ENCODE assay signal across 7 cellular contexts in genomic region chr19:46624958-46625661, GRCh38. TPM values are rescaled to one million over a fixed set of nuclear protein-coding genes. Genes with fewer than 3 reads are reported as not detected.
A peak's percentile ranks its signal among the peaks of the same experiment; 100 is the strongest.
DNase-seq lines count a peak whose midpoint lies in the region; ATAC-seq, FAIRE-seq and TF ChIP-seq lines count a peak whose summit lies in the region.

Gene PTGIR (minus strand): TSS chr19:46625089. CDS start chr19:46624225, 864 bp downstream.

- peaks cover 30 to 72% of the 10 kb centered on the region in 2 donors for H3K27me3 Mint-ChIP-seq in effector memory CD8-positive, alpha-beta T cell

- H3K27me3 ChIP-seq in Peyer's patch: no peaks in the 10 kb centered on the region
- no peaks in the 10 kb centered on the region for H3K27me3 ChIP-seq in esophagus (ENCODE audit: control insufficient read depth in 1 of 2, insufficient read depth in 2 of 2, low read length in 2 of 2)
- no peaks in the 10 kb centered on the region for H3K27me3 ChIP-seq in pancreas

- no peaks in the 10 kb centered on the region for H3K36me3 Mint-ChIP-seq in effector memory CD8-positive, alpha-beta T cell (ENCODE audit: insufficient read depth)

- H3K27ac Mint-ChIP-seq in effector memory CD8-positive, alpha-beta T cell: peak within 1 kb of the TSS in 1 of 2 donors; percentile 24

- H3K4me3 Mint-ChIP-seq in effector memory CD8-positive, alpha-beta T cell: no peak within 1 kb of the TSS

- H3K9me3 Mint-ChIP-seq in effector memory CD8-positive, alpha-beta T cell: no peaks in the 10 kb centered on the region

- peak within 1 kb of the TSS; percentile 55 to 84 (median 67) for H3K27ac ChIP-seq in Peyer's patch
- H3K27ac ChIP-seq in esophagus (ENCODE audit: low read depth in 2 of 2, low read length in 1 of 2): peak within 1 kb of the TSS; percentile 62
- H3K27ac ChIP-seq in pancreas: no peak within 1 kb of the TSS

- ATAC-seq in pancreas: peak in 3 of 4 donors; percentile 45 to 62 (median 47)
- no peak for ATAC-seq in effector memory CD8-positive, alpha-beta T cell (replicated peaks)
- no peak for ATAC-seq in GM18519 (IDR thresholded peaks at IDR 0.05; ENCODE audit: low FRiP score, unreplicated experiment)

- intact Hi-C loops in pancreas (cut with DNase I): no loop called here

- DNase-seq in GM18507 (ENCODE audit: extremely low spot score, insufficient read length, low read depth) (no peak), Peyer's patch (peak in 1 of 3 donors; percentile 36), pancreas (no peak), COR-L47 (lab: John Stamatoyannopoulos, UW) (no peak)
- DNase-seq in effector memory CD8-positive, alpha-beta T cell: no peak

- TF ChIP-seq POLR2A in Peyer's patch (IDR thresholded peaks at IDR 0.05): no peak

- H3K36me3 ChIP-seq in Peyer's patch: no peaks in the 10 kb centered on the region
- no peaks in the 10 kb centered on the region for H3K36me3 ChIP-seq in esophagus (ENCODE audit: control insufficient read depth in 2 of 2, insufficient read depth in 2 of 2, low read length in 1 of 2)
- H3K36me3 ChIP-seq in pancreas: no peaks in the 10 kb centered on the region

- no peaks in the 10 kb centered on the region for H3K9me3 ChIP-seq in Peyer's patch
- H3K9me3 ChIP-seq in esophagus (ENCODE audit: control insufficient read depth in 2 of 2, insufficient read depth in 1 of 2, low read depth in 1 of 2, low read length in 1 of 2): no peaks in the 10 kb centered on the region
- H3K9me3 ChIP-seq in pancreas: no peaks in the 10 kb centered on the region

- H3K4me1 Mint-ChIP-seq in effector memory CD8-positive, alpha-beta T cell (ENCODE audit: low read depth in 2 of 2): peaks cover 0 to under 1% of the 10 kb centered on the region in 2 donors

- WGBS in esophagus, 2 donors: 30 to 32% methylated on average over 13 of the region's 13 CpGs
- 65 to 75% methylated on average over 13 of the region's 13 CpGs for WGBS in pancreas, 2 donors

- H3K4me1 ChIP-seq in Peyer's patch: peaks cover 0 to 42% (median 10%) of the 10 kb centered on the region in 4 donors
- H3K4me1 ChIP-seq in esophagus (ENCODE audit: control insufficient read depth in 2 of 2, insufficient read depth in 2 of 2, low read length in 1 of 2): no peaks in the 10 kb centered on the region
- H3K4me1 ChIP-seq in pancreas: peaks cover 0 to 4% (median 0%) of the 10 kb centered on the region in 3 donors

- H3K4me3 ChIP-seq in Peyer's patch (peak within 1 kb of the TSS in 3 of 4 donors; percentile 0 to 19 (median 1)), esophagus (ENCODE audit: low read depth in 1 of 2, low read length in 2 of 2) (no peak within 1 kb of the TSS), pancreas (peak within 1 kb of the TSS in 1 of 4 donors; percentile 25)

- no peak for TF ChIP-seq CTCF in Peyer's patch (IDR thresholded peaks at IDR 0.05)
- TF ChIP-seq CTCF in pancreas (IDR thresholded peaks at IDR 0.05): no peak

- peak; percentile 85 for FAIRE-seq in GM18507 (lab: Jason Lieb, UNC)
- no peak for FAIRE-seq in pancreas (lab: Jason Lieb, UNC)

RNA-seq across cellular contexts. Expression of gene PTGIR, which starts in this region (rescaled TPM):
- 1 to 10 TPM in 2 of 4 donors, not detected in 2; 3.4 to 5.8 TPM for total RNA-seq in Peyer's patch
- polyA plus RNA-seq in esophagus: under 1 TPM; 0.47 to 0.86 TPM
- 1 to 10 TPM in 4 of 6 donors, under 1 TPM in 2; 0.56 to 4.6 (median 1.6) TPM for total RNA-seq in pancreas
- polyA plus RNA-seq in pancreas: 1 to 10 TPM; 3.5 TPM

Comparison
In these comparisons a context has a peak if more than half of its experiments do, and no peak if none do; other contexts are left out.
1. H3K27ac ChIP-seq: peak in Peyer's patch (4 of 4) and esophagus (2 of 2); none in pancreas (0 of 4).
2. H3K4me3 ChIP-seq: peak in Peyer's patch (3 of 4); none in esophagus (0 of 2).
3. ATAC-seq: peak in pancreas (3 of 4); none in effector memory CD8-positive, alpha-beta T cell (single experiment) and GM18519 (single experiment).